8 cellular contexts compared by ENCODE assay signal in genomic region chr1:239951518-239952130, GRCh38.
DNase-seq lines count a peak whose midpoint lies in the region; ATAC-seq, FAIRE-seq and TF ChIP-seq lines count a peak whose summit lies in the region.

No MANE protein-coding gene starts in this region.

- no peaks in the 10 kb centered on the region for H3K9me1 ChIP-seq in keratinocyte (ENCODE audit: control insufficient read depth, extremely low read depth, insufficient read depth, low read length)

- H3K9me3 Mint-ChIP-seq in GM23338 = no peaks in the 10 kb centered on the region

- no peak overlapping the region for H2AFZ ChIP-seq in DND-41 (ENCODE audit: low read depth, low read length)
- H2AFZ ChIP-seq in GM23338 = no peak overlapping the region
- H2AFZ ChIP-seq in mammary epithelial cell (ENCODE audit: low read depth, low read length) = no peak overlapping the region
- H2AFZ ChIP-seq in keratinocyte (ENCODE audit: control insufficient read depth, low read length) = no peak overlapping the region

- dilution Hi-C loops in mammary epithelial cell (cut with HindIII; ENCODE audit: low sequenced_read_pairs) (no loop called here), keratinocyte (cut with MboI; ENCODE audit: extremely low pct_ligation_motif_present, low sequenced_read_pairs) (no loop called here)

- H3K4me1 ChIP-seq in DND-41 (ENCODE audit: insufficient read depth, low read length) (no peaks in the 10 kb centered on the region), GM23338 (ENCODE audit: insufficient read depth) (no peaks in the 10 kb centered on the region), mammary epithelial cell (ENCODE audit: insufficient read depth, low read length) (no peaks in the 10 kb centered on the region), keratinocyte (ENCODE audit: control insufficient read depth, extremely low read depth, insufficient read depth, low read length) (no peaks in the 10 kb centered on the region)

- no peaks in the 10 kb centered on the region for H3K36me3 ChIP-seq in DND-41 (ENCODE audit: insufficient read depth, low read length)
- H3K36me3 ChIP-seq in GM23338 (ENCODE audit: insufficient read depth) = no peaks in the 10 kb centered on the region
- no peaks in the 10 kb centered on the region for H3K36me3 ChIP-seq in mammary epithelial cell (ENCODE audit: insufficient read depth, low read length)
- no peaks in the 10 kb centered on the region for H3K36me3 ChIP-seq in keratinocyte (ENCODE audit: control insufficient read depth in 2 of 2, extremely low read depth in 1 of 2, insufficient read depth in 2 of 2, low read length in 2 of 2)

- H4K20me1 ChIP-seq in DND-41 (ENCODE audit: insufficient read depth, low read length) (no peaks in the 10 kb centered on the region), GM23338 (replicated peaks; ENCODE audit: insufficient read depth) (no peaks in the 10 kb centered on the region), mammary epithelial cell (ENCODE audit: insufficient read depth, low read length) (no peaks in the 10 kb centered on the region), keratinocyte (ENCODE audit: control insufficient read depth, extremely low read depth, insufficient read depth, low read length) (no peaks in the 10 kb centered on the region)

- H3K4me3 ChIP-seq in DND-41 (ENCODE audit: low read depth in 1 of 2, low read length in 2 of 2) (no peak overlapping the region), GM23338 (no peak overlapping the region), mammary epithelial cell (replicated peaks in 1 of 3; ENCODE audit: insufficient read depth in 1 of 3, low read depth in 2 of 3, low read length in 3 of 3) (no peak overlapping the region), keratinocyte (ENCODE audit: control insufficient read depth in 2 of 3, extremely low read depth in 1 of 3, insufficient read depth in 2 of 3, low read depth in 1 of 3, low read length in 3 of 3) (no peak overlapping the region)

- H3F3A ChIP-seq in GM23338 (replicated peaks; ENCODE audit: low read depth) = no peaks in the 10 kb centered on the region

- peaks cover 2% of the 10 kb centered on the region for H3K27me3 Mint-ChIP-seq in GM23338 (ENCODE audit: insufficient read depth, low read depth, poor library complexity)

- ATAC-seq in DND-41 (ENCODE audit: insufficient read depth, low read depth) = peak; percentile 78
- ATAC-seq in GM23338 = peak; percentile 68
- ATAC-seq in GM21737 (IDR thresholded peaks at IDR 0.05; ENCODE audit: unreplicated experiment) = no peak

- H3K9me3 ChIP-seq in DND-41 (ENCODE audit: insufficient read depth, low read length, severe bottlenecking) (no peaks in the 10 kb centered on the region), mammary epithelial cell (replicated peaks; ENCODE audit: insufficient read depth, low read length) (no peaks in the 10 kb centered on the region), keratinocyte (ENCODE audit: control insufficient read depth, low read depth, low read length) (peaks cover 3% of the 10 kb centered on the region)

- H3K4me2 ChIP-seq in DND-41 (ENCODE audit: insufficient read depth, low read length) = no peak overlapping the region
- H3K4me2 ChIP-seq in GM23338 = no peak overlapping the region
- no peak overlapping the region for H3K4me2 ChIP-seq in mammary epithelial cell (ENCODE audit: insufficient read depth, low read depth, low read length)
- no peak overlapping the region for H3K4me2 ChIP-seq in keratinocyte (ENCODE audit: control insufficient read depth, extremely low read depth, insufficient read depth, low read depth, low read length)

- intact Hi-C loops in mammary epithelial cell (cut with micrococcal nuclease) = loop anchor here (1.0 kb wide), 2 partner anchors 25 to 36 kb away; no protein-coding TSS in a partner anchor

- H3K27ac Mint-ChIP-seq in GM23338 = no peak overlapping the region

- FAIRE-seq in keratinocyte (lab: Jason Lieb, UNC) = no peak

- 53% methylated on average over 3 of the region's 3 CpGs for WGBS in mammary epithelial cell (ENCODE audit: low coverage, missing lambda C conversion rate)

- H3K27ac ChIP-seq in DND-41 (ENCODE audit: low read length) = no peak overlapping the region
- no peak overlapping the region for H3K27ac ChIP-seq in GM23338 (ENCODE audit: low read depth)
- no peak overlapping the region for H3K27ac ChIP-seq in mammary epithelial cell (ENCODE audit: insufficient read depth, low read depth, low read length)
- no peak overlapping the region for H3K27ac ChIP-seq in keratinocyte (ENCODE audit: control insufficient read depth, insufficient read depth, low read length)

- H3K79me2 ChIP-seq in DND-41 (ENCODE audit: insufficient read depth, low read length) (no peaks in the 10 kb centered on the region), GM23338 (replicated peaks; ENCODE audit: insufficient read depth) (no peaks in the 10 kb centered on the region), mammary epithelial cell (ENCODE audit: insufficient read depth, low read length) (no peaks in the 10 kb centered on the region), keratinocyte (ENCODE audit: control insufficient read depth, insufficient read depth, low read length) (no peaks in the 10 kb centered on the region)

- H3K4me1 Mint-ChIP-seq in GM23338 = no peaks in the 10 kb centered on the region

- in situ Hi-C loops in mammary epithelial cell (cut with MboI; ENCODE audit: low sequenced_read_pairs in 2 of 2) = no loop called here

- H3K27me3 ChIP-seq in DND-41 (ENCODE audit: insufficient read depth, low read length, poor library complexity) = no peaks in the 10 kb centered on the region
- H3K27me3 ChIP-seq in GM23338 (ENCODE audit: insufficient read depth) = no peaks in the 10 kb centered on the region
- no peaks in the 10 kb centered on the region for H3K27me3 ChIP-seq in mammary epithelial cell (ENCODE audit: insufficient read depth, low read length)
- H3K27me3 ChIP-seq in keratinocyte (ENCODE audit: control insufficient read depth, extremely low read depth, insufficient read depth, low read length) = no peaks in the 10 kb centered on the region

- CTCF ChIA-PET in mammary epithelial cell (lab: Charles Lee; ENCODE audit: low non-redundant PET) = interaction anchor here (0.6 to 0.8 kb wide), 3 partner anchors 35 to 198 kb away, joined by 3 to 8 read pairs (median 5); no protein-coding TSS in a partner anchor

- DNase-seq in DND-41 (peak; percentile 59), GM23338 (ENCODE audit: low spot score) (peak; percentile 93), MV-4-11 (lab: John Stamatoyannopoulos, UW) (peak; percentile 53), SKM-1 (lab: John Stamatoyannopoulos, UW; ENCODE audit: unreplicated experiment) (peak; percentile 50), mammary epithelial cell (peak; percentile 19), keratinocyte (ENCODE audit: low read depth, low spot score) (no peak)
- peak; percentile 51 for DNase-seq in stimulated activated CD4-positive, alpha-beta T cell treated with anti-CD3 and anti-CD28 coated beads, Interleukin-4, amount 100 ng/mL, for 24 hours

- H3K9ac ChIP-seq in DND-41 (ENCODE audit: low read depth, low read length) (no peak overlapping the region), mammary epithelial cell (ENCODE audit: insufficient read depth, low read length) (no peak overlapping the region), keratinocyte (ENCODE audit: control insufficient read depth, extremely low read depth, insufficient read depth, low read length) (no peak overlapping the region)

- TF ChIP-seq CTCF in DND-41 (IDR thresholded peaks at IDR 0.05; ENCODE audit: borderline replicate concordance, extremely low read depth, low read length, poor library complexity, severe bottlenecking) = peak; percentile 71
- TF ChIP-seq CTCF in GM23338 (conservative IDR thresholded peaks at IDR 0.05; ENCODE audit: low read depth in 2 of 2) = peak; percentile 65 to 90
- TF ChIP-seq CTCF in mammary epithelial cell (conservative IDR thresholded peaks at IDR 0.05 in 1 of 2, IDR thresholded peaks at IDR 0.05 in 1 of 2; ENCODE audit: extremely low read depth in 1 of 2, insufficient read depth in 1 of 2, low read depth in 1 of 2, low read length in 2 of 2) = peak; percentile 64 to 66
- TF ChIP-seq CTCF in keratinocyte (optimal IDR thresholded peaks at IDR 0.05 in 1 of 3, IDR thresholded peaks at IDR 0.05 in 1 of 3, conservative IDR thresholded peaks at IDR 0.05 in 1 of 3; ENCODE audit: extremely low read depth in 1 of 3, insufficient read depth in 2 of 3, low read length in 3 of 3) = peak; percentile 22 to 58 (median 46)

- no peak overlapping the region for H3K4me3 Mint-ChIP-seq in GM23338

- peaks cover 3% of the 10 kb centered on the region; the same call in 1 of the 3 replicates for H3K36me3 Mint-ChIP-seq in GM23338 (ENCODE audit: low read depth)

- no TSS peak for BruUV-seq in mammary epithelial cell (replicated peaks; lab: Mats Ljungman, UMichigan)

- no peaks in the 10 kb centered on the region for H3K9me2 ChIP-seq in GM23338 (ENCODE audit: insufficient read depth)
